In the genomic region with DNA sequence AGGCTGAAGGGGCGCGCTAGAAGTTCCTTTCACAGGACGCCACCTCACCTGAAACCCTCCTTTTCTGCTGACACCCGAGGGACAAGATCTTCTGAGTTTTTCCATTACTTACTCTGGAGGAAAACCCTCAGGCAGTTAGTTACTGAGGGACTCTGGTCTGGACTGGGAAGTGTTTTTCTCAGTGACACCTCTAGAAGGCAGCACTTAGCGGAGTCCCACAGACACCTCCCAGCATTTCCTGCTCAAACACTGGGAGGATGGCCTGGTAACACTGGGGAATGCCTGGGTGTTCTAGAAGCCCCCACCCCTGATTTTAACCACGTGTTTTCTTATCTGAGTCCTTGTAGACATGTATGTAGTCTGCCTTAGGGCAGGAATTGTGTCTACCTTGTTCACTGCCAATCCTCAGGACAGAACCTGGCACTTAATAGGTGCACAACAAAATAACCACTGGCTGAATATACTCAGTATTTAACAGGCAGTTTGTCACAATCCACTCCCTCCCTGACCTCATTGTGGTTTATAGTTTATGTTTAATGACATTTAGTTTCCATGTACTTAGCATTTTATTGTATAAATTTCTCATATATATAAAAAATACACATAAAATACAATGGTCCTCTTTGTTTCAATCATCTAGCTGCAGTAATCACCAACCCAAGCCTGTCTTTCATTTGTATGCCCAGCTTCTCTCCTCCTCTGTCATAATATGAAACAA, we compare ENCODE assay signal across 12 cellular contexts. TPM values are rescaled to one million over a fixed set of nuclear protein-coding genes. Genes with fewer than 3 reads are reported as not detected.
A peak's percentile ranks its signal among the peaks of the same experiment; 100 is the strongest.
DNase-seq lines count a peak whose midpoint lies in the region; ATAC-seq, FAIRE-seq and TF ChIP-seq lines count a peak whose summit lies in the region.
"Had no signal": no experiment of that assay in that cellular context is flagged by ENCODE, and none has a peak within 500 bp of the region (broad histone marks: within the 10 kb centered on the region; RNA-seq: fewer than 3 reads in every experiment).

No MANE protein-coding gene starts in this region.

- POLR2A ChIA-PET in activated CD4-positive, alpha-beta memory T cell treated with anti-CD3 and anti-CD28 coated beads for 36 hours (lab: Charles Lee) = no interaction called here
- POLR2A ChIA-PET in activated CD4-positive, alpha-beta memory T cell treated with anti-CD3 and anti-CD28 coated beads, Interleukin-2, amount 10 ng/mL, durations not matched to agents 7 days and 5 days (lab: Charles Lee) = no interaction called here
- POLR2A ChIA-PET in endothelial cell of umbilical vein (lab: Charles Lee) = no interaction called here

- WGBS in small intestine, 3 donors = 69 to 75% (median 70%) methylated on average over 6 of the region's 6 CpGs

- no peak overlapping the region for H3K4me3 Mint-ChIP-seq in activated CD4-positive, alpha-beta memory T cell treated with anti-CD3 and anti-CD28 coated beads for 36 hours
- H3K4me3 Mint-ChIP-seq in activated CD4-positive, alpha-beta memory T cell treated with anti-CD3 and anti-CD28 coated beads, Interleukin-2, amount 10 ng/mL, durations not matched to agents 7 days and 5 days = no peak overlapping the region
- H3K4me3 Mint-ChIP-seq in stimulated activated memory B cell treated with anti-CD40 and anti-IgM and Interleukin-4, amounts not matched to agents 10 μg/mL and 1 μg/mL and 100 μg/mL, for 72 hours = no peak overlapping the region

- CTCF ChIA-PET in activated CD4-positive, alpha-beta memory T cell treated with anti-CD3 and anti-CD28 coated beads for 36 hours (lab: Charles Lee) = no interaction called here
- CTCF ChIA-PET in activated CD4-positive, alpha-beta memory T cell treated with anti-CD3 and anti-CD28 coated beads, Interleukin-2, amount 10 ng/mL, durations not matched to agents 7 days and 5 days (lab: Charles Lee) = no interaction called here
- CTCF ChIA-PET in endothelial cell of umbilical vein (lab: Charles Lee) = interaction anchor here (1.0 to 1.2 kb wide), 2 partner anchors 12 to 23 kb away, joined by 4 read pairs; no protein-coding TSS in a partner anchor

- H3K27ac Mint-ChIP-seq in activated CD4-positive, alpha-beta memory T cell treated with anti-CD3 and anti-CD28 coated beads for 36 hours = no peak overlapping the region
- no peak overlapping the region for H3K27ac Mint-ChIP-seq in activated CD4-positive, alpha-beta memory T cell treated with anti-CD3 and anti-CD28 coated beads, Interleukin-2, amount 10 ng/mL, durations not matched to agents 7 days and 5 days
- no peak overlapping the region for H3K27ac Mint-ChIP-seq in stimulated activated memory B cell treated with anti-CD40 and anti-IgM and Interleukin-4, amounts not matched to agents 10 μg/mL and 1 μg/mL and 100 μg/mL, for 72 hours

- H3K9me1 ChIP-seq in endothelial cell of umbilical vein (replicated peaks; ENCODE audit: control insufficient read depth, extremely low read depth, insufficient read depth, low read length) = no peaks in the 10 kb centered on the region

- H3K36me3 ChIP-seq in endothelial cell of umbilical vein (ENCODE audit: control insufficient read depth in 2 of 2, extremely low read depth in 1 of 2, insufficient read depth in 2 of 2, low read length in 2 of 2) = no peaks in the 10 kb centered on the region
- no peaks in the 10 kb centered on the region for H3K36me3 ChIP-seq in small intestine (ENCODE audit: control insufficient read depth in 2 of 2, insufficient read depth in 2 of 2, low read length in 2 of 2)
- H3K36me3 ChIP-seq: BLaER1 treated with 17β-estradiol and CSF1 and Interleukin-3, amounts not matched to agents 10 nM and 100 nM had no signal

- DNase-seq in activated CD4-positive, alpha-beta memory T cell treated with anti-CD3 and anti-CD28 coated beads for 36 hours = peak; percentile 27
- DNase-seq in activated CD4-positive, alpha-beta memory T cell treated with anti-CD3 and anti-CD28 coated beads, Interleukin-2, amount 10 ng/mL, durations not matched to agents 7 days and 5 days = no peak
- DNase-seq in MV-4-11 (lab: John Stamatoyannopoulos, UW) (peak; percentile 2), endothelial cell of umbilical vein (ENCODE audit: low read depth, low spot score) (no peak), small intestine (peak; percentile 37), CD1c-positive myeloid dendritic cell (ENCODE audit: extremely low spot score) (no peak)
- no peak for DNase-seq in stimulated activated CD4-positive, alpha-beta T cell treated with anti-CD3 and anti-CD28 coated beads, Interleukin-4, amount 100 ng/mL, for 4 hours
- DNase-seq: amniotic stem cell had no signal

- H3K4me2 ChIP-seq in endothelial cell of umbilical vein (ENCODE audit: insufficient read depth, low read length) = no peak overlapping the region
- H3K4me2 ChIP-seq: BLaER1 treated with 17β-estradiol and CSF1 and Interleukin-3, amounts not matched to agents 10 nM and 100 nM had no signal

- no peaks in the 10 kb centered on the region for H3K4me1 ChIP-seq in endothelial cell of umbilical vein (ENCODE audit: control insufficient read depth, extremely low read depth, insufficient read depth, low read length)
- H3K4me1 ChIP-seq in small intestine (ENCODE audit: control insufficient read depth in 2 of 2, insufficient read depth in 1 of 2, low read depth in 1 of 2, low read length in 1 of 2) = peaks cover 0 to 2% of the 10 kb centered on the region in 2 donors
- H3K4me1 ChIP-seq: BLaER1 treated with 17β-estradiol and CSF1 and Interleukin-3, amounts not matched to agents 10 nM and 100 nM had no signal

- BruUV-seq in endothelial cell of umbilical vein (replicated peaks; lab: Mats Ljungman, UMichigan) = no TSS peak

- H3K27ac ChIP-seq in endothelial cell of umbilical vein (ENCODE audit: insufficient read depth, low read depth, low read length) = no peak overlapping the region
- H3K27ac ChIP-seq in small intestine (ENCODE audit: low read depth in 1 of 2, low read length in 1 of 2) = no peak overlapping the region
- H3K27ac ChIP-seq: BLaER1 treated with 17β-estradiol and CSF1 and Interleukin-3, amounts not matched to agents 10 nM and 100 nM had no signal

- intact Hi-C loops in activated CD4-positive, alpha-beta memory T cell treated with anti-CD3 and anti-CD28 coated beads for 36 hours (cut with micrococcal nuclease) = loop anchor here (5.0 kb wide), 1 partner anchor 93 kb away; a partner anchor contains a TSS
- intact Hi-C loops in endothelial cell of umbilical vein (cut with micrococcal nuclease) = no loop called here

- no peaks in the 10 kb centered on the region for H3K27me3 ChIP-seq in endothelial cell of umbilical vein (ENCODE audit: control insufficient read depth in 2 of 2, insufficient read depth in 2 of 2, low read length in 2 of 2)
- H3K27me3 ChIP-seq in small intestine (ENCODE audit: control insufficient read depth in 2 of 2, insufficient read depth in 2 of 2, low read length in 2 of 2) = no peaks in the 10 kb centered on the region
- H3K27me3 ChIP-seq: BLaER1 treated with 17β-estradiol and CSF1 and Interleukin-3, amounts not matched to agents 10 nM and 100 nM had no signal

- H3K4me3 ChIP-seq in endothelial cell of umbilical vein (replicated peaks in 1 of 3; ENCODE audit: insufficient read depth in 1 of 3, low read depth in 1 of 3, low read length in 3 of 3) (no peak overlapping the region), small intestine (ENCODE audit: low read depth in 1 of 2, low read length in 2 of 2) (no peak overlapping the region)
- H3K4me3 ChIP-seq: BLaER1 treated with 17β-estradiol and CSF1 and Interleukin-3, amounts not matched to agents 10 nM and 100 nM had no signal

- dilution Hi-C loops in endothelial cell of umbilical vein (cut with MboI; ENCODE audit: extremely low pct_ligation_motif_present, low sequenced_read_pairs) = no loop called here

- H3K9me3 ChIP-seq in endothelial cell of umbilical vein (replicated peaks; ENCODE audit: control insufficient read depth, insufficient read depth, low read length) = no peaks in the 10 kb centered on the region
- H3K9me3 ChIP-seq in small intestine (ENCODE audit: control insufficient read depth, low read depth) = no peaks in the 10 kb centered on the region

- FAIRE-seq in endothelial cell of umbilical vein (lab: Jason Lieb, UNC) = peak; percentile 66
- no peak for FAIRE-seq in small intestine (lab: Jason Lieb, UNC)
- FAIRE-seq: TTC549 had no signal

- TF ChIP-seq CTCF in endothelial cell of umbilical vein (IDR thresholded peaks at IDR 0.05; ENCODE audit: extremely low read depth in 1 of 2, insufficient read depth in 1 of 2, low read depth in 1 of 2, low read length in 2 of 2) = peak in 1 of 2 donors; percentile 19

- TF ChIP-seq POLR2A in endothelial cell of umbilical vein (IDR thresholded peaks at IDR 0.05; ENCODE audit: low read depth, low read length) = no peak

- no peaks in the 10 kb centered on the region for H3K36me3 Mint-ChIP-seq in activated CD4-positive, alpha-beta memory T cell treated with anti-CD3 and anti-CD28 coated beads for 36 hours
- H3K36me3 Mint-ChIP-seq in activated CD4-positive, alpha-beta memory T cell treated with anti-CD3 and anti-CD28 coated beads, Interleukin-2, amount 10 ng/mL, durations not matched to agents 7 days and 5 days (ENCODE audit: low read depth) = no peaks in the 10 kb centered on the region
- H3K36me3 Mint-ChIP-seq in stimulated activated memory B cell treated with anti-CD40 and anti-IgM and Interleukin-4, amounts not matched to agents 10 μg/mL and 1 μg/mL and 100 μg/mL, for 72 hours = no peaks in the 10 kb centered on the region

- H3K27me3 Mint-ChIP-seq in activated CD4-positive, alpha-beta memory T cell treated with anti-CD3 and anti-CD28 coated beads for 36 hours = peaks cover 11% of the 10 kb centered on the region
- H3K27me3 Mint-ChIP-seq in activated CD4-positive, alpha-beta memory T cell treated with anti-CD3 and anti-CD28 coated beads, Interleukin-2, amount 10 ng/mL, durations not matched to agents 7 days and 5 days = peaks cover 9% of the 10 kb centered on the region
- no peaks in the 10 kb centered on the region for H3K27me3 Mint-ChIP-seq in stimulated activated memory B cell treated with anti-CD40 and anti-IgM and Interleukin-4, amounts not matched to agents 10 μg/mL and 1 μg/mL and 100 μg/mL, for 72 hours

- no peaks in the 10 kb centered on the region for H3K79me2 ChIP-seq in endothelial cell of umbilical vein (ENCODE audit: control insufficient read depth, insufficient read depth, low read length)

- no peaks in the 10 kb centered on the region for H3K4me1 Mint-ChIP-seq in activated CD4-positive, alpha-beta memory T cell treated with anti-CD3 and anti-CD28 coated beads for 36 hours (ENCODE audit: low read depth)
- H3K4me1 Mint-ChIP-seq in activated CD4-positive, alpha-beta memory T cell treated with anti-CD3 and anti-CD28 coated beads, Interleukin-2, amount 10 ng/mL, durations not matched to agents 7 days and 5 days = no peaks in the 10 kb centered on the region
- H3K4me1 Mint-ChIP-seq in stimulated activated memory B cell treated with anti-CD40 and anti-IgM and Interleukin-4, amounts not matched to agents 10 μg/mL and 1 μg/mL and 100 μg/mL, for 72 hours = no peaks in the 10 kb centered on the region

- no peak for ATAC-seq in stimulated activated memory B cell treated with anti-CD40 and anti-IgM and Interleukin-4, amounts not matched to agents 10 μg/mL and 1 μg/mL and 100 μg/mL, for 72 hours

- H2AFZ ChIP-seq in endothelial cell of umbilical vein (ENCODE audit: low read depth, low read length) = no peak overlapping the region

- H4K20me1 ChIP-seq in endothelial cell of umbilical vein (replicated peaks; ENCODE audit: control insufficient read depth, extremely low read depth, insufficient read depth, low read length) = no peaks in the 10 kb centered on the region
- H4K20me1 ChIP-seq: BLaER1 treated with 17β-estradiol and CSF1 and Interleukin-3, amounts not matched to agents 10 nM and 100 nM had no signal

- H3K9ac ChIP-seq in endothelial cell of umbilical vein (replicated peaks; ENCODE audit: extremely low read depth, insufficient read depth, low read length) = no peak overlapping the region
- H3K9ac ChIP-seq: BLaER1 treated with 17β-estradiol and CSF1 and Interleukin-3, amounts not matched to agents 10 nM and 100 nM had no signal

- no peaks in the 10 kb centered on the region for H3K9me3 Mint-ChIP-seq in activated CD4-positive, alpha-beta memory T cell treated with anti-CD3 and anti-CD28 coated beads for 36 hours
- no peaks in the 10 kb centered on the region for H3K9me3 Mint-ChIP-seq in activated CD4-positive, alpha-beta memory T cell treated with anti-CD3 and anti-CD28 coated beads, Interleukin-2, amount 10 ng/mL, durations not matched to agents 7 days and 5 days
- H3K9me3 Mint-ChIP-seq in stimulated activated memory B cell treated with anti-CD40 and anti-IgM and Interleukin-4, amounts not matched to agents 10 μg/mL and 1 μg/mL and 100 μg/mL, for 72 hours = no peaks in the 10 kb centered on the region

RNA-seq across cellular contexts. Expression of a gene that starts 4.8 kb away (rescaled TPM):
- not detected for total RNA-seq in activated CD4-positive, alpha-beta memory T cell treated with anti-CD3 and anti-CD28 coated beads for 36 hours
- not detected for total RNA-seq in activated CD4-positive, alpha-beta memory T cell treated with anti-CD3 and anti-CD28 coated beads, Interleukin-2, amount 10 ng/mL, durations not matched to agents 7 days and 5 days
- not detected in 2 replicates for total RNA-seq in endothelial cell of umbilical vein
- polyA plus RNA-seq in endothelial cell of umbilical vein (not detected in 2 replicates), small intestine (not detected)
- polyA plus RNA-seq in endothelial cell of umbilical vein (2011; cell fraction: cytosol; rRNA removed) = not detected in 2 replicates
- polyA plus RNA-seq in endothelial cell of umbilical vein (2011; cell fraction: nucleus; rRNA removed) = not detected in 2 replicates
- polyA plus RNA-seq in endothelial cell of umbilical vein (2012) = not detected in 2 replicates
- not detected in 2 replicates for polyA minus RNA-seq in endothelial cell of umbilical vein
- not detected for polyA minus RNA-seq in endothelial cell of umbilical vein (2011; cell fraction: cytosol; rRNA and poly(A)+ RNA removed)
- polyA minus RNA-seq in endothelial cell of umbilical vein (2011; cell fraction: nucleus; rRNA and poly(A)+ RNA removed) = not detected in 2 replicates
- total RNA-seq: NCI-H460 had no signal

Comparison
In these comparisons a context has a peak if more than half of its experiments do, and no peak if none do; other contexts are left out.
1. DNase-seq: peak in activated CD4-positive, alpha-beta memory T cell treated with anti-CD3 and anti-CD28 coated beads for 36 hours (single experiment), MV-4-11 (single experiment) and small intestine (single experiment); none in activated CD4-positive, alpha-beta memory T cell treated with anti-CD3 and anti-CD28 coated beads, Interleukin-2, amount 10 ng/mL, durations not matched to agents 7 days and 5 days (single experiment), endothelial cell of umbilical vein (single experiment), stimulated activated CD4-positive, alpha-beta T cell treated with anti-CD3 and anti-CD28 coated beads, Interleukin-4, amount 100 ng/mL, for 4 hours (0 of 2) and CD1c-positive myeloid dendritic cell (single experiment).